13 cellular contexts compared by ENCODE assay signal in the genomic region with DNA sequence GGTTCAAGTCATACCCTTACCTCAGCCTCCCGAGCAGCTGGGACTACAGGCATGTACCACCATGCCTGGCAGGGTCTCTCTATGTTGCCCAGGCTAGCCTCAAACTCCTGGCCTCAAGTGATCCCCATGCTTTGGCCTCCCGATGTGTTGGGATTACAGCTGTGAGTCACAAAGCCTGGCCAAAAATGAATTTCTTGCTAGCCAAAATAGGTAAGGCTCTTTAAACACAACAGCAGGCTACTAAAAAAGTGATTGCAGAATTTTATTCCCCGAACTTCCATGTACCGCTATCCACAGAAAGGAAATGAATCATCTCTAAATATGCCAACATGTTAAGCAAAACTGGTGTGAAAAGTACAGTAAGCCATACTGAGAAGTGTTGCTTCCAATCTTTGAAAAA. TPM values are rescaled to one million over a fixed set of nuclear protein-coding genes. Genes with fewer than 3 reads are reported as not detected.
DNase-seq lines count a peak whose midpoint lies in the region; ATAC-seq and TF ChIP-seq lines count a peak whose summit lies in the region.
"Had no signal": no experiment of that assay in that cellular context is flagged by ENCODE, and none has a peak within 500 bp of the region (broad histone marks: within the 10 kb centered on the region; RNA-seq: fewer than 3 reads in every experiment).

No MANE protein-coding gene starts in this region.

- no peak for TF ChIP-seq CTCF in AG09319 (IDR thresholded peaks at IDR 0.05; ENCODE audit: low read depth, low read length)
- no peak for TF ChIP-seq CTCF in mammary epithelial cell (conservative IDR thresholded peaks at IDR 0.05 in 1 of 2, IDR thresholded peaks at IDR 0.05 in 1 of 2; ENCODE audit: extremely low read depth in 1 of 2, insufficient read depth in 1 of 2, low read depth in 1 of 2, low read length in 2 of 2)
- TF ChIP-seq CTCF in kidney epithelial cell (IDR thresholded peaks at IDR 0.05; ENCODE audit: insufficient read depth, low read length, poor library complexity, severe bottlenecking): no peak

- no peak overlapping the region for H3K9ac ChIP-seq in mammary epithelial cell (ENCODE audit: insufficient read depth, low read length)

- H3K27me3 ChIP-seq in mammary epithelial cell (ENCODE audit: insufficient read depth, low read length) (no peaks in the 10 kb centered on the region), kidney epithelial cell (ENCODE audit: control insufficient read depth, insufficient read depth, low read length) (no peaks in the 10 kb centered on the region), SJCRH30 (no peaks in the 10 kb centered on the region)
- H3K27me3 ChIP-seq: left lung had no signal

- H3K4me3 ChIP-seq in mammary epithelial cell (replicated peaks in 1 of 3; ENCODE audit: insufficient read depth in 1 of 3, low read depth in 2 of 3, low read length in 3 of 3): no peak overlapping the region
- no peak overlapping the region for H3K4me3 ChIP-seq in kidney epithelial cell (ENCODE audit: low read depth, low read length)
- H3K4me3 ChIP-seq in SJCRH30: no peak overlapping the region
- H3K4me3 ChIP-seq: left lung had no signal

- BruUV-seq in mammary epithelial cell (replicated peaks; lab: Mats Ljungman, UMichigan): no TSS peak

- H3K36me3 ChIP-seq in mammary epithelial cell (ENCODE audit: insufficient read depth, low read length) (peaks cover 6% of the 10 kb centered on the region), kidney epithelial cell (ENCODE audit: control insufficient read depth, insufficient read depth, low read length) (no peaks in the 10 kb centered on the region), SJCRH30 (peaks cover 34% of the 10 kb centered on the region)

- dilution Hi-C loops in mammary epithelial cell (cut with HindIII; ENCODE audit: low sequenced_read_pairs): no loop called here

- DNase-seq in AG09319 (ENCODE audit: extremely low read depth, low read depth) (peak; percentile 20), M059J (ENCODE audit: low read depth) (peak; percentile 86), mammary epithelial cell (peak; percentile 72), kidney epithelial cell (ENCODE audit: low read depth) (peak; percentile 4), NAMALWA (ENCODE audit: low spot score) (no peak), SJCRH30 (no peak), left lobe of liver (ENCODE audit: low spot score) (no peak), GM19240 (ENCODE audit: insufficient read length, low spot score) (no peak)
- DNase-seq: activated T-cell treated with anti-CD3 and anti-CD28 coated beads, Interleukin-2, amount 50 U/mL, for 1 hour; left lung; NCI-H1436 treated with DMSO at 0.1 percent for 48 hours; NCI-H526 treated with DMSO at 0.1 percent for 48 hours had no signal

- no peaks in the 10 kb centered on the region for H4K20me1 ChIP-seq in mammary epithelial cell (ENCODE audit: insufficient read depth, low read length)

- no peaks in the 10 kb centered on the region for H3K9me3 ChIP-seq in mammary epithelial cell (replicated peaks; ENCODE audit: insufficient read depth, low read length)
- H3K9me3 ChIP-seq in SJCRH30 (replicated peaks): no peaks in the 10 kb centered on the region
- H3K9me3 ChIP-seq: left lung had no signal

- no peak overlapping the region for H2AFZ ChIP-seq in mammary epithelial cell (ENCODE audit: low read depth, low read length)

- H3K27ac ChIP-seq in mammary epithelial cell (ENCODE audit: insufficient read depth, low read depth, low read length) (no peak overlapping the region), SJCRH30 (no peak overlapping the region)
- H3K27ac ChIP-seq: left lung, VCaP had no signal

- CTCF ChIA-PET in mammary epithelial cell (lab: Charles Lee; ENCODE audit: low non-redundant PET): no interaction called here

- in situ Hi-C loops in mammary epithelial cell (cut with MboI; ENCODE audit: low sequenced_read_pairs in 2 of 2): no loop called here

- intact Hi-C loops in mammary epithelial cell (cut with micrococcal nuclease): loop anchor here (5.0 kb wide), 1 partner anchor 74 kb away; the partner anchor contains the start of gene GCH1

- WGBS in mammary epithelial cell (ENCODE audit: low coverage, missing lambda C conversion rate): 32% methylated on average over 4 of the region's 4 CpGs

- no peak for ATAC-seq in left lobe of liver
- ATAC-seq: left lung had no signal

- H3K79me2 ChIP-seq in mammary epithelial cell (ENCODE audit: insufficient read depth, low read length): no peaks in the 10 kb centered on the region

- H3K4me2 ChIP-seq in mammary epithelial cell (ENCODE audit: insufficient read depth, low read depth, low read length): peak overlapping the region; percentile 36

- peaks cover 11% of the 10 kb centered on the region for H3K4me1 ChIP-seq in mammary epithelial cell (ENCODE audit: insufficient read depth, low read length)
- H3K4me1 ChIP-seq in SJCRH30: no peaks in the 10 kb centered on the region

RNA-seq across cellular contexts. Expression of gene WDHD1, which starts 50.6 kb away (rescaled TPM):
- 13.9 and 24.8 TPM in 2 replicates for total RNA-seq in M059J (2014; rRNA removed; shearing (Covaris generic))
- total RNA-seq in mammary epithelial cell: 10 to 100 TPM in 1 of 2 donors, 1 to 10 TPM in 1; 7.7 to 21.1 TPM
- polyA plus RNA-seq in mammary epithelial cell: 10.6 TPM
- polyA minus RNA-seq in mammary epithelial cell: 18.8 TPM
- total RNA-seq in kidney epithelial cell: 7.6 and 8.0 TPM in 2 replicates
- 42.4 and 45.3 TPM in 2 replicates for total RNA-seq in SJCRH30 (2014; rRNA removed; shearing (Covaris generic))
- 1.3 TPM for total RNA-seq in left lobe of liver

RNA-seq across cellular contexts. Expression of gene SOCS4, which starts 50.7 kb away (rescaled TPM):
- total RNA-seq in M059J (2014; rRNA removed; shearing (Covaris generic)): 12.5 and 14.1 TPM in 2 replicates
- total RNA-seq in mammary epithelial cell (10 to 100 TPM; 25.2 to 35.4 TPM), kidney epithelial cell (18.6 and 18.7 TPM in 2 replicates), left lobe of liver (4.5 TPM)
- 9.5 TPM for polyA plus RNA-seq in mammary epithelial cell
- 20.7 TPM for polyA minus RNA-seq in mammary epithelial cell
- 27.7 and 33.0 TPM in 2 replicates for total RNA-seq in SJCRH30 (2014; rRNA removed; shearing (Covaris generic))

Comparison
In these comparisons a context has a peak if more than half of its experiments do, and no peak if none do; other contexts are left out.
1. DNase-seq: peak in AG09319 (single experiment), M059J (single experiment), mammary epithelial cell (single experiment) and kidney epithelial cell (single experiment); none in NAMALWA (single experiment), SJCRH30 (0 of 2), left lobe of liver (single experiment) and GM19240 (single experiment).